19 cellular contexts compared by ENCODE assay signal in the genomic region with DNA sequence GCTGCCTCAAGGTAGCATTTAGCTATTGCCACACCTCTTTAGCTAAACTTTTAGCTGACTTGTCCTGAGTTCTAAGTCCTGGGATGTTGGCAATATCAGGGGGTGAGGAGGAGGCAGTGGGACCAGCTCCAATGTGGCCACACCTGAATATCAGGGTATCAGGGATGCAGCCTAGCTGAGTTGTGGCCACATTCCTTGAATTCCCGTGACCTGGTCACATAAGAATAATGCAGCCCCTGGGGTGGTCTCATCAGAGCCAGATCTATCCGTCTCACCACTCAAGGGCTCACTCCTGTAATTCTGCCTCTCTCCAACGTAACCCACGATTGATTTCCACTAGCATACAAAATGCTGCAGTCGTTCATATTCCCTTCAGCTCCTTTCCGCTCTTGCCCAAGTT. TPM values are rescaled to one million over a fixed set of nuclear protein-coding genes. Genes with fewer than 3 reads are reported as not detected.
DNase-seq lines count a peak whose midpoint lies in the region; ATAC-seq and TF ChIP-seq lines count a peak whose summit lies in the region.
"Had no signal": no experiment of that assay in that cellular context is flagged by ENCODE, and none has a peak within 500 bp of the region (broad histone marks: within the 10 kb centered on the region; RNA-seq: fewer than 3 reads in every experiment).

No MANE protein-coding gene starts in this region.

- H3K27ac ChIP-seq in right atrium auricular region (no peak overlapping the region), epithelial cell of prostate (peak overlapping the region; percentile 85), neural progenitor cell (no peak overlapping the region), vagina (peak overlapping the region; percentile 53), coronary artery (no peak overlapping the region)
- H3K27ac ChIP-seq: BLaER1, HL-60 had no signal

- H3K4me1 Mint-ChIP-seq in neural progenitor cell = peaks cover 5% of the 10 kb centered on the region

- no peaks in the 10 kb centered on the region for H3K36me3 Mint-ChIP-seq in neural progenitor cell
- H3K36me3 Mint-ChIP-seq: CD8-positive, alpha-beta memory T cell had no signal

- no peak overlapping the region for H3K27ac Mint-ChIP-seq in neural progenitor cell
- H3K27ac Mint-ChIP-seq: CD8-positive, alpha-beta memory T cell had no signal

- TF ChIP-seq CTCF in right atrium auricular region (IDR thresholded peaks at IDR 0.05) (no peak), neural progenitor cell (IDR thresholded peaks at IDR 0.05) (no peak), vagina (IDR thresholded peaks at IDR 0.05) (no peak), coronary artery (IDR thresholded peaks at IDR 0.05) (no peak)

- no peak for TF ChIP-seq POLR2A in vagina (IDR thresholded peaks at IDR 0.05)

- no peaks in the 10 kb centered on the region for H4K20me1 ChIP-seq in neural progenitor cell (ENCODE audit: low read depth)
- H4K20me1 ChIP-seq: BLaER1 had no signal

- H2AFZ ChIP-seq in neural progenitor cell (replicated peaks) = no peak overlapping the region

- H3K9ac ChIP-seq in neural progenitor cell = no peak overlapping the region
- H3K9ac ChIP-seq: BLaER1 had no signal

- no peak overlapping the region for H3K4me2 ChIP-seq in neural progenitor cell
- H3K4me2 ChIP-seq: BLaER1 had no signal

- peaks cover 2% of the 10 kb centered on the region for H3K27me3 Mint-ChIP-seq in neural progenitor cell (ENCODE audit: insufficient read depth, low read depth)

- H3K4me3 Mint-ChIP-seq in neural progenitor cell = no peak overlapping the region
- H3K4me3 Mint-ChIP-seq: CD8-positive, alpha-beta memory T cell had no signal

- H3K27me3 ChIP-seq in right atrium auricular region = no peaks in the 10 kb centered on the region
- H3K27me3 ChIP-seq in neural progenitor cell = no peaks in the 10 kb centered on the region
- H3K27me3 ChIP-seq in vagina = no peaks in the 10 kb centered on the region
- H3K27me3 ChIP-seq: BLaER1 had no signal

- H3K36me3 ChIP-seq in right atrium auricular region = no peaks in the 10 kb centered on the region
- no peaks in the 10 kb centered on the region for H3K36me3 ChIP-seq in neural progenitor cell
- no peaks in the 10 kb centered on the region for H3K36me3 ChIP-seq in vagina
- H3K36me3 ChIP-seq: BLaER1 had no signal

- intact Hi-C loops in left cardiac atrium (cut with DNase I) = no loop called here
- intact Hi-C loops in vagina (cut with DNase I) = no loop called here

- H3K4me1 ChIP-seq in right atrium auricular region = no peaks in the 10 kb centered on the region
- H3K4me1 ChIP-seq in neural progenitor cell = no peaks in the 10 kb centered on the region
- H3K4me1 ChIP-seq in vagina = no peaks in the 10 kb centered on the region
- H3K4me1 ChIP-seq: BLaER1 had no signal

- DNase-seq in right atrium auricular region (ENCODE audit: low spot score) (peak; percentile 23), left cardiac atrium (no peak), epithelial cell of prostate (ENCODE audit: low read depth, low spot score) (no peak), neural progenitor cell (ENCODE audit: low spot score) (peak; percentile 53), vagina (ENCODE audit: extremely low spot score in 2 of 2) (no peak), retina (no peak), coronary artery (ENCODE audit: low spot score) (no peak)
- DNase-seq in activated CD4-positive, alpha-beta T cell treated with anti-CD3 and anti-CD28 coated beads, Interleukin-2, amount 50 U/mL, for 4 hours = no peak
- DNase-seq: CD8-positive, alpha-beta memory T cell; DND-41; GF-D8; KG1; NCI-H1092; NCI-H146; NCI-H2081 treated with DMSO at 0.1 percent for 48 hours; NCI-H510A treated with DMSO at 0.1 percent for 48 hours had no signal

- H3F3A ChIP-seq in neural progenitor cell (ENCODE audit: low read depth) = no peaks in the 10 kb centered on the region

- H3K9me3 ChIP-seq in right atrium auricular region (no peaks in the 10 kb centered on the region), neural progenitor cell (ENCODE audit: low read depth) (no peaks in the 10 kb centered on the region), vagina (no peaks in the 10 kb centered on the region)
- H3K9me3 ChIP-seq: BLaER1 had no signal

- H3K79me2 ChIP-seq in neural progenitor cell (ENCODE audit: low read depth) = no peaks in the 10 kb centered on the region

- no peaks in the 10 kb centered on the region for H3K9me3 Mint-ChIP-seq in neural progenitor cell
- H3K9me3 Mint-ChIP-seq: CD8-positive, alpha-beta memory T cell had no signal

- H3K4me3 ChIP-seq in right atrium auricular region = no peak overlapping the region
- no peak overlapping the region for H3K4me3 ChIP-seq in neural progenitor cell
- no peak overlapping the region for H3K4me3 ChIP-seq in vagina
- no peak overlapping the region for H3K4me3 ChIP-seq in coronary artery
- H3K4me3 ChIP-seq: BLaER1 had no signal

- no peak for ATAC-seq in left cardiac atrium
- ATAC-seq: Panc1 had no signal

RNA-seq across cellular contexts. Expression of a gene that starts 11.6 kb away (rescaled TPM):
- total RNA-seq in right atrium auricular region = 1 to 10 TPM; 4.0 to 6.1 TPM
- 10 to 100 TPM in 1 of 2 donors, 1 to 10 TPM in 1; 8.1 to 11.0 TPM for total RNA-seq in left cardiac atrium
- 53.8 and 86.3 TPM in 2 replicates for total RNA-seq in neural progenitor cell (ENCODE audit: low replicate concordance)
- 20.1 TPM for total RNA-seq in vagina

Comparison
In these comparisons a context has a peak if more than half of its experiments do, and no peak if none do; other contexts are left out.
1. DNase-seq: peak in right atrium auricular region (single experiment) and neural progenitor cell (single experiment); none in left cardiac atrium (single experiment), epithelial cell of prostate (single experiment), vagina (0 of 2), retina (single experiment), activated CD4-positive, alpha-beta T cell treated with anti-CD3 and anti-CD28 coated beads, Interleukin-2, amount 50 U/mL, for 4 hours (0 of 2) and coronary artery (single experiment).
2. H3K27ac ChIP-seq: peak in epithelial cell of prostate (single experiment) and vagina (single experiment); none in right atrium auricular region (0 of 2), neural progenitor cell (single experiment) and coronary artery (0 of 2).